Comparison of ENCODE assay signal across 9 cellular contexts in the genomic region with DNA sequence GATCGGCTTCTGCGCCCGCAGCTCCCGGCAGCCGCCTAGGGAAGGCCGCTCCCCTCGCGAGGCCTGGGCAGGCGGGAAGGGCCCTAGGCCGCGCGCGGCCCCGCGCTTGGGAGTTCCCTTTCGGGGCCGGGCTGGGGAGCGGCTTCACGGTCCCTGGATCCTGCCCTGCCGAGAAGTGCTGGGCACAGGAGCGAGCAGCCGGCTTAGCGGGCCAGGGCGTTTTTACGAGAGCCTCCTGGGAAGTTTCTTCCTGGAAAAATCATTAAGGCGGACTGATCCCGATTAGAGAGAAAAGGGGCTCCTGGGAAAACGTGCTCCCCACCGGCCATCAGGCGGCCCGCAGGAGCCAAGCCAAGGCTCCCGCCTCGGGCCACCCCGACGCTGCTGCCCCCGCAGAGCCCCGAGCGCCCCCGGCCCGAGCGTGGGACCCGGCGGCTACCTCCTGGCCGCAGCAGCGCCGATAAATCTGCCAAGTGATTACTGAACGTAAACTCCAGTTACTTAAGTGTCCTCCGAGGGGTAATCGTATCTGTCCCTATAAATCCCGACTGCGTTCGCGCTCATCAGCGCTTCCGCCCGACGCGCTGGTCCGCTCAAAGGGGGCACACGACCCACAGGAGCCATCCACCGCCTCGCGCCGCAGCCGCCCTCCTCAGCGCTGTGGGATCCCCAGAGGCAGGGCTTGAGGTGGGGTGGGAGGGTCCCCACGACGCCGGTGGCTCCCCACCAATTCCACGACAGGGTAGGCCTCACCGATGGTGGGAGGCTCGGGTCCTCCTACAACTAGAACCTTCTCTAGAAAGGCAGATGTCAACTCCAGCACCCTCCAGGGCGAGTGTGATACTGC. TPM values are rescaled to one million over a fixed set of nuclear protein-coding genes. Genes with fewer than 3 reads are reported as not detected.
DNase-seq lines count a peak whose midpoint lies in the region; ATAC-seq and TF ChIP-seq lines count a peak whose summit lies in the region.
"Had no signal": no experiment of that assay in that cellular context is flagged by ENCODE, and none has a peak within 500 bp of the region (broad histone marks: within the 10 kb centered on the region; RNA-seq: fewer than 3 reads in every experiment).

No MANE protein-coding gene starts in this region.

- H3K4me1 ChIP-seq in gastroesophageal sphincter (peaks cover 0 to 44% (median 32%) of the 10 kb centered on the region in 3 donors), gastrocnemius medialis (peaks cover 11 to 15% of the 10 kb centered on the region in 2 donors)

- peaks cover 35% of the 10 kb centered on the region for H3K27me3 ChIP-seq in H7 (ENCODE audit: control insufficient read depth, insufficient read depth, low read length)
- peaks cover 100% of the 10 kb centered on the region for H3K27me3 ChIP-seq in gastroesophageal sphincter
- peaks cover 88 to 94% (median 93%) of the 10 kb centered on the region in 3 donors for H3K27me3 ChIP-seq in gastrocnemius medialis

- DNase-seq in H7 (peak; percentile 78), SW480 (ENCODE audit: low spot score) (peak; percentile 19), gastrocnemius medialis (no peak), foreskin fibroblast (no peak), C1 segment of cervical spinal cord (lab: John Stamatoyannopoulos, UW) (no peak)
- no peak for DNase-seq in activated CD4-positive, alpha-beta T cell treated with anti-CD3 and anti-CD28 coated beads, Interleukin-2, amount 50 U/mL, for 4 hours

- H3K36me3 ChIP-seq in H7 (replicated peaks; ENCODE audit: control insufficient read depth, insufficient read depth, low read length): peaks cover 7% of the 10 kb centered on the region
- no peaks in the 10 kb centered on the region for H3K36me3 ChIP-seq in gastroesophageal sphincter
- no peaks in the 10 kb centered on the region for H3K36me3 ChIP-seq in gastrocnemius medialis

- H3K4me3 ChIP-seq in H7 (ENCODE audit: insufficient read depth, low read depth, low read length): peak overlapping the region; percentile 96
- peak overlapping the region in 1 of 2 donors; percentile 45 for H3K4me3 ChIP-seq in gastroesophageal sphincter
- H3K4me3 ChIP-seq in gastrocnemius medialis: peak overlapping the region in 3 of 4 donors; percentile 21 to 52 (median 42)
- H3K4me3 ChIP-seq in foreskin fibroblast (ENCODE audit: low read depth in 1 of 2, low read length in 2 of 2): no peak overlapping the region

- H3K27ac ChIP-seq in gastroesophageal sphincter (no peak overlapping the region), gastrocnemius medialis (no peak overlapping the region)

- no peak for TF ChIP-seq CTCF in gastroesophageal sphincter (IDR thresholded peaks at IDR 0.05)
- TF ChIP-seq CTCF in gastrocnemius medialis (IDR thresholded peaks at IDR 0.05 in 4 of 5, conservative IDR thresholded peaks at IDR 0.05 in 1 of 5): no peak
- TF ChIP-seq CTCF in foreskin fibroblast (IDR thresholded peaks at IDR 0.05; ENCODE audit: low read depth, low read length): no peak

- TF ChIP-seq POLR2A in gastroesophageal sphincter (IDR thresholded peaks at IDR 0.05) (no peak), gastrocnemius medialis (IDR thresholded peaks at IDR 0.05) (no peak)

- H3K9me3 ChIP-seq in gastroesophageal sphincter (no peaks in the 10 kb centered on the region), gastrocnemius medialis (no peaks in the 10 kb centered on the region)

- TF ChIP-seq EP300 in gastroesophageal sphincter (IDR thresholded peaks at IDR 0.05): no peak

- intact Hi-C loops in gastrocnemius medialis (cut with DNase I; ENCODE audit: low total_unique reads): no loop called here

- WGBS in gastroesophageal sphincter (ENCODE audit: low coverage in 1 of 2), 2 donors: 0 to 33% methylated on average over 1 of the region's 73 CpGs

- ATAC-seq in gastroesophageal sphincter (peak; percentile 37), gastrocnemius medialis (no peak), GM21737 (IDR thresholded peaks at IDR 0.05; ENCODE audit: unreplicated experiment) (no peak)

- in situ Hi-C loops in gastrocnemius medialis (cut with MboI; ENCODE audit: low sequenced_read_pairs in 4 of 4): no loop called here

RNA-seq across cellular contexts. Expression of a gene that starts 2.8 kb away (rescaled TPM):
- total RNA-seq in H7 (2014; rRNA removed; shearing (Covaris generic)): 45.9 and 51.4 TPM in 2 replicates
- total RNA-seq in gastroesophageal sphincter: not detected
- not detected for total RNA-seq in gastrocnemius medialis
- total RNA-seq: myocyte had no signal

RNA-seq across cellular contexts. Expression of a gene that starts 12.8 kb away (rescaled TPM):
- total RNA-seq in H7 (2014; rRNA removed; shearing (Covaris generic)): 93.0 and 96.6 TPM in 2 replicates
- total RNA-seq in gastroesophageal sphincter (not detected), gastrocnemius medialis (not detected)
- total RNA-seq: myocyte had no signal

Comparison
In these comparisons a context has a peak if more than half of its experiments do, and no peak if none do; other contexts are left out.
1. DNase-seq: peak in H7 (single experiment) and SW480 (single experiment); none in gastrocnemius medialis (0 of 2), foreskin fibroblast (0 of 2), C1 segment of cervical spinal cord (0 of 14) and activated CD4-positive, alpha-beta T cell treated with anti-CD3 and anti-CD28 coated beads, Interleukin-2, amount 50 U/mL, for 4 hours (0 of 2).
2. H3K4me3 ChIP-seq: peak in H7 (single experiment) and gastrocnemius medialis (3 of 4); none in foreskin fibroblast (0 of 2).
3. RNA of a gene that starts 2.8 kb away (total RNA-seq): 45.9 to 51.4 TPM in H7; not detected in gastroesophageal sphincter and not detected in gastrocnemius medialis; every median in the first group is over 10 times any median in the second.
4. RNA of a gene that starts 12.8 kb away (total RNA-seq): 93.0 to 96.6 TPM in H7; not detected in gastroesophageal sphincter and not detected in gastrocnemius medialis; every median in the first group is over 10 times any median in the second.